In genomic region chr15:71549697-71550096, GRCh38 we compare ENCODE assay signal across 19 cellular contexts.
"Had no signal": no experiment of that assay in that cellular context is flagged by ENCODE, and none has a peak within 500 bp of the region (broad histone marks: within the 10 kb centered on the region; RNA-seq: fewer than 3 reads in every experiment).

No MANE protein-coding gene starts in this region.

- H3K36me3 ChIP-seq: adrenal gland, suprapubic skin had no signal

- H3K9me3 ChIP-seq: adrenal gland, suprapubic skin had no signal

- H3K27ac ChIP-seq: adrenal gland, foreskin keratinocyte had no signal

- DNase-seq: activated CD4-positive, alpha-beta T cell treated with anti-CD3 and anti-CD28 coated beads for 36 hours; activated CD4-positive, alpha-beta T cell treated with anti-CD3 and anti-CD28 coated beads, Interleukin-2, amount 50 U/mL, for 48 hours; activated gamma-delta T cell treated with Interleukin-2 at 50 U/mL for 16 hours; activated T-cell treated with anti-CD3 and anti-CD28 coated beads for 4 hours; dermis blood vessel endothelial cell; effector memory CD8-positive, alpha-beta T cell; foreskin keratinocyte; immature natural killer cell; midbrain; nephron progenitor cell; occipital lobe; stimulated activated CD4-positive, alpha-beta T cell treated with anti-CD3 and anti-CD28 coated beads, Interleukin-2, amount 100 ng/mL, for 48 hours; trophoblast cell had no signal

- H3K4me1 ChIP-seq: foreskin keratinocyte had no signal

- H3K4me3 ChIP-seq: adrenal gland, suprapubic skin had no signal

- FAIRE-seq: astrocyte, TTC549 had no signal

- H3K27me3 ChIP-seq: adrenal gland, foreskin keratinocyte, suprapubic skin had no signal

- ATAC-seq: activated CD4-positive, alpha-beta T cell treated with anti-CD3 and anti-CD28 coated beads for 36 hours; activated naive CD4-positive, alpha-beta T cell treated with anti-CD3 and anti-CD28 coated beads, Interleukin-2, amount 50 U/mL, for 72 hours; effector memory CD8-positive, alpha-beta T cell; foreskin keratinocyte; WTC11 had no signal
